Comparison of ENCODE assay signal across 16 cellular contexts in genomic region chr22:31933406-31933805, GRCh38.
"Had no signal": no experiment of that assay in that cellular context is flagged by ENCODE, and none has a peak within 500 bp of the region (broad histone marks: within the 10 kb centered on the region; RNA-seq: fewer than 3 reads in every experiment).

No MANE protein-coding gene starts in this region.

- H3K4me2 ChIP-seq: smooth muscle cell had no signal

- H3K4me3 Mint-ChIP-seq: memory B cell; natural killer cell; stimulated activated memory B cell treated with anti-CD40 and anti-IgM and Interleukin-4, amounts not matched to agents 10 μg/mL and 1 μg/mL and 100 μg/mL, for 72 hours; type B pancreatic cell had no signal

- H3K27me3 ChIP-seq: colonic mucosa, right atrium auricular region, testis, tibial artery had no signal

- H3K9ac ChIP-seq: parathyroid adenoma had no signal

- H3K36me3 Mint-ChIP-seq: memory B cell; natural killer cell; stimulated activated memory B cell treated with anti-CD40 and anti-IgM and Interleukin-4, amounts not matched to agents 10 μg/mL and 1 μg/mL and 100 μg/mL, for 72 hours; type B pancreatic cell had no signal

- H3K79me2 ChIP-seq: parathyroid adenoma had no signal

- H3K4me1 Mint-ChIP-seq: memory B cell; natural killer cell; stimulated activated memory B cell treated with anti-CD40 and anti-IgM and Interleukin-4, amounts not matched to agents 10 μg/mL and 1 μg/mL and 100 μg/mL, for 72 hours had no signal

- DNase-seq: colonic mucosa; head of caudate nucleus; natural killer cell; stimulated activated CD4-positive, alpha-beta T cell treated with anti-CD3 and anti-CD28 coated beads, Interleukin-4, amount 100 ng/mL, for 4 hours; stimulated activated naive CD8-positive, alpha-beta T cell treated with anti-CD3 and anti-CD28 coated beads, Interleukin-15, Interleukin-2, amounts not matched to agents 100 U/mL and 50 U/mL, for 24 hours; testis; tibial artery had no signal

- H3K9me3 ChIP-seq: colonic mucosa, prostate gland, right atrium auricular region, testis, tibial artery had no signal

- H3K9me3 Mint-ChIP-seq: memory B cell; natural killer cell; stimulated activated memory B cell treated with anti-CD40 and anti-IgM and Interleukin-4, amounts not matched to agents 10 μg/mL and 1 μg/mL and 100 μg/mL, for 72 hours; type B pancreatic cell had no signal

- H3K4me1 ChIP-seq: colonic mucosa, parathyroid adenoma, prostate gland, right atrium auricular region, tibial artery had no signal

- H3K36me3 ChIP-seq: colonic mucosa, prostate gland, right atrium auricular region, tibial artery had no signal

- H3K27ac Mint-ChIP-seq: memory B cell; natural killer cell; stimulated activated memory B cell treated with anti-CD40 and anti-IgM and Interleukin-4, amounts not matched to agents 10 μg/mL and 1 μg/mL and 100 μg/mL, for 72 hours had no signal

- H2AFZ ChIP-seq: parathyroid adenoma had no signal

- ATAC-seq: natural killer cell; sciatic nerve; stimulated activated memory B cell treated with anti-CD40 and anti-IgM and Interleukin-4, amounts not matched to agents 10 μg/mL and 1 μg/mL and 100 μg/mL, for 72 hours; stimulated activated naive CD8-positive, alpha-beta T cell treated with anti-CD3 and anti-CD28 coated beads, Interleukin-15, Interleukin-2, amounts not matched to agents 100 U/mL and 50 U/mL, for 24 hours had no signal

- H3K4me3 ChIP-seq: colonic mucosa, lung, prostate gland, right atrium auricular region, smooth muscle cell, testis, tibial artery had no signal

- H3K27ac ChIP-seq: colonic mucosa, parathyroid adenoma, prostate gland, right atrium auricular region, testis, tibial artery had no signal

- H3K27me3 Mint-ChIP-seq: type B pancreatic cell had no signal
